ENCODE assay signal across 16 cellular contexts in the genomic region with DNA sequence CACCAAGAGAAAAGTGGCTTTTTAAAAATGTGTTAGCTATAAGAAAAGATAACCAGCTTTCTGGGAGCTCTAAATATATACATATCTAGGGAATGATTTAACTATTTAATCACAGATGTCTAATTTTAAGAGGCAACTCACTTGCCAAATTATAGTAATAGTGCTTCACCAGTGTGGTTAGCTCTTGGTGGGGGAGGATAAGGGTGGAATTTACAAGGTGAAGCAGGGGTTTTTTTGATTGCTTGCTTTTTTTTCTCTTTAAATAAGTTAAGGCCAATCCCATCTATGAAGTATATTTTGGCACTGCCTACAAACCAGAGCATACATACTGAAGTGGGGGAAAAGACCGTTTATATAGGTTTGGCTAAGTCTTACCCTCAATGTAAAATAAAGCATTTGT.
A peak's percentile ranks its signal among the peaks of the same experiment; 100 is the strongest.
DNase-seq lines count a peak whose midpoint lies in the region; ATAC-seq, FAIRE-seq and TF ChIP-seq lines count a peak whose summit lies in the region.
"Had no signal": no experiment of that assay in that cellular context is flagged by ENCODE, and none has a peak within 500 bp of the region (broad histone marks: within the 10 kb centered on the region; RNA-seq: fewer than 3 reads in every experiment).

No MANE protein-coding gene starts in this region.

- H3K4me2 ChIP-seq in Loucy (ENCODE audit: low read depth, low read length, poor library complexity, severe bottlenecking) (peak overlapping the region; percentile 57), endothelial cell of umbilical vein (ENCODE audit: insufficient read depth, low read length) (no peak overlapping the region), smooth muscle cell (no peak overlapping the region)

- WGBS in smooth muscle cell (ENCODE audit: low lambda C conversion rate): 67% methylated on average over 1 of the region's 1 CpG

- H3K36me3 ChIP-seq in Loucy (ENCODE audit: insufficient read depth, low read length) (peaks cover 44% of the 10 kb centered on the region; the same call in 1 of the 2 replicates), endothelial cell of umbilical vein (ENCODE audit: control insufficient read depth in 2 of 2, extremely low read depth in 1 of 2, insufficient read depth in 2 of 2, low read length in 2 of 2) (peaks cover 5 to 24% of the 10 kb centered on the region in 2 experiments), smooth muscle cell (ENCODE audit: low read depth) (no peaks in the 10 kb centered on the region)
- H3K36me3 ChIP-seq: neutrophil, thoracic aorta had no signal

- CTCF ChIA-PET in activated CD8-positive, alpha-beta memory T cell treated with anti-CD3 and anti-CD28 coated beads, Interleukin-2, amount 10 ng/mL, durations not matched to agents 7 days and 5 days (lab: Charles Lee): no interaction called here
- CTCF ChIA-PET in endothelial cell of umbilical vein (lab: Charles Lee): interaction anchor here (0.8 to 2.1 kb wide), 5 partner anchors 51 to 628 kb away, joined by 3 to 9 read pairs (median 5); no protein-coding TSS in a partner anchor

- DNase-seq in activated CD8-positive, alpha-beta memory T cell treated with anti-CD3 and anti-CD28 coated beads, Interleukin-2, amount 10 ng/mL, durations not matched to agents 7 days and 5 days: no peak
- no peak for DNase-seq in activated CD8-positive, alpha-beta memory T cell treated with anti-CD3 and anti-CD28 coated beads for 24 hours
- no peak for DNase-seq in endothelial cell of umbilical vein (ENCODE audit: low read depth, low spot score)
- no peak for DNase-seq in smooth muscle cell (lab: John Stamatoyannopoulos, UW; ENCODE audit: unreplicated experiment)
- DNase-seq in kidney glomerular epithelial cell (lab: John Stamatoyannopoulos, UW): no peak
- no peak for DNase-seq in midbrain (lab: John Stamatoyannopoulos, UW)
- no peak for DNase-seq in kidney tubule cell (ENCODE audit: low spot score)
- DNase-seq: ACHN; amygdala; CD8-positive, alpha-beta T cell; NCI-H2107; NCI-H774 had no signal

- H4K20me1 ChIP-seq in Loucy (ENCODE audit: insufficient read depth, low read length, poor library complexity, severe bottlenecking): peaks cover 14% of the 10 kb centered on the region
- no peaks in the 10 kb centered on the region for H4K20me1 ChIP-seq in endothelial cell of umbilical vein (replicated peaks; ENCODE audit: control insufficient read depth, extremely low read depth, insufficient read depth, low read length)
- H4K20me1 ChIP-seq in smooth muscle cell (ENCODE audit: low read depth): peaks cover 42% of the 10 kb centered on the region

- no peaks in the 10 kb centered on the region for H3K9me3 Mint-ChIP-seq in activated CD8-positive, alpha-beta memory T cell treated with anti-CD3 and anti-CD28 coated beads, Interleukin-2, amount 10 ng/mL, durations not matched to agents 7 days and 5 days (ENCODE audit: low read depth)
- H3K9me3 Mint-ChIP-seq: CD8-positive, alpha-beta T cell had no signal

- no peak overlapping the region for H2AFZ ChIP-seq in Loucy (ENCODE audit: low read length)
- H2AFZ ChIP-seq in endothelial cell of umbilical vein (ENCODE audit: low read depth, low read length): no peak overlapping the region
- no peak overlapping the region for H2AFZ ChIP-seq in smooth muscle cell (ENCODE audit: low read depth)

- POLR2A ChIA-PET in endothelial cell of umbilical vein (lab: Charles Lee): no interaction called here

- no peak overlapping the region for H3K4me3 Mint-ChIP-seq in activated CD8-positive, alpha-beta memory T cell treated with anti-CD3 and anti-CD28 coated beads, Interleukin-2, amount 10 ng/mL, durations not matched to agents 7 days and 5 days
- H3K4me3 Mint-ChIP-seq: CD8-positive, alpha-beta T cell had no signal

- H3K9me3 ChIP-seq in Loucy (ENCODE audit: insufficient read depth, low read depth, low read length): no peaks in the 10 kb centered on the region
- no peaks in the 10 kb centered on the region for H3K9me3 ChIP-seq in endothelial cell of umbilical vein (replicated peaks; ENCODE audit: control insufficient read depth, insufficient read depth, low read length)
- no peaks in the 10 kb centered on the region for H3K9me3 ChIP-seq in smooth muscle cell (replicated peaks; ENCODE audit: low read depth)
- H3K9me3 ChIP-seq: neutrophil, thoracic aorta had no signal

- intact Hi-C loops in endothelial cell of umbilical vein (cut with micrococcal nuclease): no loop called here

- TF ChIP-seq CTCF in Loucy (conservative IDR thresholded peaks at IDR 0.05; ENCODE audit: low read length) (no peak), endothelial cell of umbilical vein (IDR thresholded peaks at IDR 0.05; ENCODE audit: extremely low read depth in 1 of 2, insufficient read depth in 1 of 2, low read depth in 1 of 2, low read length in 2 of 2) (no peak), smooth muscle cell (IDR thresholded peaks at IDR 0.05; ENCODE audit: borderline replicate concordance, insufficient read depth, poor library complexity, severe bottlenecking) (no peak)

- H3K27me3 ChIP-seq in Loucy (ENCODE audit: insufficient read depth, low read length, poor library complexity, severe bottlenecking) (no peaks in the 10 kb centered on the region), endothelial cell of umbilical vein (ENCODE audit: control insufficient read depth in 2 of 2, insufficient read depth in 2 of 2, low read length in 2 of 2) (no peaks in the 10 kb centered on the region), smooth muscle cell (ENCODE audit: low read depth) (no peaks in the 10 kb centered on the region)
- H3K27me3 ChIP-seq: neutrophil had no signal

- peaks cover 66% of the 10 kb centered on the region for H3K79me2 ChIP-seq in Loucy (ENCODE audit: insufficient read depth, low read length)
- H3K79me2 ChIP-seq in endothelial cell of umbilical vein (ENCODE audit: control insufficient read depth, insufficient read depth, low read length): peaks cover 64% of the 10 kb centered on the region
- H3K79me2 ChIP-seq in smooth muscle cell (ENCODE audit: low read depth): peaks cover 30% of the 10 kb centered on the region

- dilution Hi-C loops in endothelial cell of umbilical vein (cut with MboI; ENCODE audit: extremely low pct_ligation_motif_present, low sequenced_read_pairs): no loop called here

- peak overlapping the region; percentile 24 for H3K27ac Mint-ChIP-seq in activated CD8-positive, alpha-beta memory T cell treated with anti-CD3 and anti-CD28 coated beads, Interleukin-2, amount 10 ng/mL, durations not matched to agents 7 days and 5 days
- H3K27ac Mint-ChIP-seq: CD8-positive, alpha-beta T cell had no signal

- no peak overlapping the region for H3K9ac ChIP-seq in Loucy (ENCODE audit: low read depth, low read length, poor library complexity, severe bottlenecking)
- H3K9ac ChIP-seq in endothelial cell of umbilical vein (replicated peaks; ENCODE audit: extremely low read depth, insufficient read depth, low read length): peak overlapping the region; percentile 7
- H3K9ac ChIP-seq in smooth muscle cell (ENCODE audit: low read depth): no peak overlapping the region

- BruUV-seq in endothelial cell of umbilical vein (replicated peaks; lab: Mats Ljungman, UMichigan): no TSS peak

- H3F3A ChIP-seq in Loucy (ENCODE audit: low read depth) (no peaks in the 10 kb centered on the region), smooth muscle cell (ENCODE audit: low read depth) (no peaks in the 10 kb centered on the region)

- no peak for FAIRE-seq in endothelial cell of umbilical vein (lab: Jason Lieb, UNC)

- peak overlapping the region; percentile 0 for H3K4me3 ChIP-seq in Loucy (ENCODE audit: low read length, poor library complexity, severe bottlenecking)
- H3K4me3 ChIP-seq in endothelial cell of umbilical vein (replicated peaks in 1 of 3; ENCODE audit: insufficient read depth in 1 of 3, low read depth in 1 of 3, low read length in 3 of 3): no peak overlapping the region
- no peak overlapping the region for H3K4me3 ChIP-seq in smooth muscle cell
- H3K4me3 ChIP-seq: thoracic aorta had no signal

- H3K27ac ChIP-seq in endothelial cell of umbilical vein (ENCODE audit: insufficient read depth, low read depth, low read length): peak overlapping the region; percentile 26
- peak overlapping the region; percentile 20 for H3K27ac ChIP-seq in smooth muscle cell (ENCODE audit: low read depth)
- H3K27ac ChIP-seq: neutrophil, RWPE1, thoracic aorta had no signal

- peak; percentile 25 for TF ChIP-seq POLR2A in endothelial cell of umbilical vein (IDR thresholded peaks at IDR 0.05; ENCODE audit: low read depth, low read length)

- no peaks in the 10 kb centered on the region for H3K9me2 ChIP-seq in Loucy (replicated peaks; ENCODE audit: low read depth, low read length)

- no peaks in the 10 kb centered on the region for H3K27me3 Mint-ChIP-seq in activated CD8-positive, alpha-beta memory T cell treated with anti-CD3 and anti-CD28 coated beads, Interleukin-2, amount 10 ng/mL, durations not matched to agents 7 days and 5 days

- peaks cover 35% of the 10 kb centered on the region for H3K4me1 Mint-ChIP-seq in activated CD8-positive, alpha-beta memory T cell treated with anti-CD3 and anti-CD28 coated beads, Interleukin-2, amount 10 ng/mL, durations not matched to agents 7 days and 5 days

- H3K4me1 ChIP-seq in Loucy (ENCODE audit: insufficient read depth, low read length, poor library complexity, severe bottlenecking) (peaks cover 59% of the 10 kb centered on the region), endothelial cell of umbilical vein (ENCODE audit: control insufficient read depth, extremely low read depth, insufficient read depth, low read length) (peaks cover 39% of the 10 kb centered on the region), smooth muscle cell (ENCODE audit: low read depth) (peaks cover 5% of the 10 kb centered on the region)

- H3K36me3 Mint-ChIP-seq in activated CD8-positive, alpha-beta memory T cell treated with anti-CD3 and anti-CD28 coated beads, Interleukin-2, amount 10 ng/mL, durations not matched to agents 7 days and 5 days: peaks cover 47% of the 10 kb centered on the region

- H3K9me1 ChIP-seq in endothelial cell of umbilical vein (replicated peaks; ENCODE audit: control insufficient read depth, extremely low read depth, insufficient read depth, low read length): no peaks in the 10 kb centered on the region

- ATAC-seq in activated CD8-positive, alpha-beta memory T cell treated with anti-CD3 and anti-CD28 coated beads, Interleukin-2, amount 10 ng/mL, durations not matched to agents 7 days and 5 days: no peak
- ATAC-seq: CD8-positive, alpha-beta T cell had no signal

TF ChIP-seq in endothelial cell of umbilical vein, 7 proteins besides CTCF, POLR2A, EP300 and RAD21 (continues in another document):
- TF ChIP-seq GATA2 (IDR thresholded peaks at IDR 0.05; ENCODE audit: insufficient read depth, insufficient read length, low read depth, low read length) (no peak), EZH2 (IDR thresholded peaks at IDR 0.05; ENCODE audit: borderline replicate concordance, low read depth, low read length, severe bottlenecking) (no peak), POLR2AphosphoS5 (IDR thresholded peaks at IDR 0.05; ENCODE audit: insufficient read depth, low read depth, low read length) (no peak), JUN (IDR thresholded peaks at IDR 0.05; ENCODE audit: borderline replicate concordance, insufficient read depth, insufficient read length, low read depth) (no peak)
- TF ChIP-seq, protein P1, sequence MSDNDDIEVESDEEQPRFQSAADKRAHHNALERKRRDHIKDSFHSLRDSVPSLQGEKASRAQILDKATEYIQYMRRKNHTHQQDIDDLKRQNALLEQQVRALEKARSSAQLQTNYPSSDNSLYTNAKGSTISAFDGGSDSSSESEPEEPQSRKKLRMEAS (IDR thresholded peaks at IDR 0.05; ENCODE audit: insufficient read depth, insufficient read length): no peak
